In genomic region chr16:68328151-68328859, GRCh38 we compare ENCODE assay signal across 8 cellular contexts. TPM values are rescaled to one million over a fixed set of nuclear protein-coding genes. Genes with fewer than 3 reads are reported as not detected.
A peak's percentile ranks its signal among the peaks of the same experiment; 100 is the strongest.
DNase-seq lines count a peak whose midpoint lies in the region; ATAC-seq and TF ChIP-seq lines count a peak whose summit lies in the region.

No MANE protein-coding gene starts in this region.

- no peaks in the 10 kb centered on the region for H3K9me3 ChIP-seq in neutrophil

- ATAC-seq in GM21381 (IDR thresholded peaks at IDR 0.05; ENCODE audit: unreplicated experiment), result peak; percentile 78

- no peaks in the 10 kb centered on the region for H3K27me3 ChIP-seq in neutrophil

- H3K4me1 ChIP-seq in neutrophil (ENCODE audit: control insufficient read depth in 1 of 2, insufficient read depth in 1 of 2, low read depth in 1 of 2, low read length in 1 of 2), result peaks cover 9 to 11% of the 10 kb centered on the region in 2 experiments

- H3K4me1 Mint-ChIP-seq in activated T-helper 2 cell treated with anti-CD3 and anti-CD28 coated beads, Interferon-gamma antibody, Interleukin-2, Interleukin-4, amounts not matched to agents 10 μg/mL and 5 μg/mL and 100 μg/mL, durations not matched to agents 14 hours and 24 hours and 36 hours (ENCODE audit: low read depth), result peaks cover 32% of the 10 kb centered on the region

- POLR2A ChIA-PET in RWPE1 (lab: Yijun Ruan, JAX; ENCODE audit: low non-redundant PET), result interaction anchor here (1.1 kb wide), 1 partner anchor 18 kb away, joined by 3 read pairs; the partner anchor contains the start of genes PRMT7 and SLC7A6OS

- peaks cover 53% of the 10 kb centered on the region for H3K36me3 Mint-ChIP-seq in activated T-helper 2 cell treated with anti-CD3 and anti-CD28 coated beads, Interferon-gamma antibody, Interleukin-2, Interleukin-4, amounts not matched to agents 10 μg/mL and 5 μg/mL and 100 μg/mL, durations not matched to agents 14 hours and 24 hours and 36 hours (ENCODE audit: low read depth)

- CTCF ChIA-PET in RWPE1 (lab: Yijun Ruan, JAX), result interaction anchor here (0.6 to 4.2 kb wide), 23 partner anchors 9 to 263 kb away, joined by 3 to 76 read pairs (median 3); partner anchors contain the start of genes PLA2G15 and SLC7A6

- DNase-seq in CMK (ENCODE audit: low read depth) (peak; percentile 63), M059J (ENCODE audit: low read depth) (peak; percentile 86), RWPE1 (ENCODE audit: low spot score) (peak; percentile 85), fibroblast of the conjunctiva (ENCODE audit: low read depth) (peak; percentile 78), substantia nigra (lab: John Stamatoyannopoulos, UW) (peak; percentile 3 to 91 (median 66))
- DNase-seq in activated T-helper 2 cell treated with anti-CD3 and anti-CD28 coated beads, Interferon-gamma antibody, Interleukin-2, Interleukin-4, amounts not matched to agents 10 μg/mL and 5 μg/mL and 100 μg/mL, durations not matched to agents 14 hours and 24 hours and 36 hours (ENCODE audit: low spot score), result peak; percentile 73

- no peaks in the 10 kb centered on the region for H3K9me3 Mint-ChIP-seq in activated T-helper 2 cell treated with anti-CD3 and anti-CD28 coated beads, Interferon-gamma antibody, Interleukin-2, Interleukin-4, amounts not matched to agents 10 μg/mL and 5 μg/mL and 100 μg/mL, durations not matched to agents 14 hours and 24 hours and 36 hours

- no peak overlapping the region for H3K27ac ChIP-seq in RWPE1
- no peak overlapping the region for H3K27ac ChIP-seq in neutrophil
- H3K27ac ChIP-seq in substantia nigra (ENCODE audit: low read depth, low read length, poor library complexity, severe bottlenecking), result peak overlapping the region; percentile 69

- peak overlapping the region; percentile 62 for H3K27ac Mint-ChIP-seq in activated T-helper 2 cell treated with anti-CD3 and anti-CD28 coated beads, Interferon-gamma antibody, Interleukin-2, Interleukin-4, amounts not matched to agents 10 μg/mL and 5 μg/mL and 100 μg/mL, durations not matched to agents 14 hours and 24 hours and 36 hours

- H3K4me3 Mint-ChIP-seq in activated T-helper 2 cell treated with anti-CD3 and anti-CD28 coated beads, Interferon-gamma antibody, Interleukin-2, Interleukin-4, amounts not matched to agents 10 μg/mL and 5 μg/mL and 100 μg/mL, durations not matched to agents 14 hours and 24 hours and 36 hours (ENCODE audit: low read depth), result no peak overlapping the region

- no peaks in the 10 kb centered on the region for H3K27me3 Mint-ChIP-seq in activated T-helper 2 cell treated with anti-CD3 and anti-CD28 coated beads, Interferon-gamma antibody, Interleukin-2, Interleukin-4, amounts not matched to agents 10 μg/mL and 5 μg/mL and 100 μg/mL, durations not matched to agents 14 hours and 24 hours and 36 hours (ENCODE audit: low read depth)

- TF ChIP-seq CTCF in RWPE1 (conservative IDR thresholded peaks at IDR 0.05; ENCODE audit: low read depth) (peak; percentile 92), neutrophil (IDR thresholded peaks at IDR 0.05) (peak; percentile 90)

- intact Hi-C loops in activated T-helper 2 cell treated with anti-CD3 and anti-CD28 coated beads, Interferon-gamma antibody, Interleukin-2, Interleukin-4, amounts not matched to agents 10 μg/mL and 5 μg/mL and 100 μg/mL, durations not matched to agents 14 hours and 24 hours and 36 hours (cut with micrococcal nuclease), result loop anchor here (1.0 kb wide), 2 partner anchors 39 to 67 kb away; no protein-coding TSS in a partner anchor

- H3K4me3 ChIP-seq in neutrophil (ENCODE audit: low read depth in 1 of 2, low read length in 1 of 2), result no peak overlapping the region

- peaks cover 17% of the 10 kb centered on the region for H3K36me3 ChIP-seq in neutrophil

RNA-seq across cellular contexts. Expression of gene PRMT7, which starts 17.5 kb away (rescaled TPM):
- total RNA-seq in M059J (2014; rRNA removed; shearing (Covaris generic)), result 34.4 and 44.2 TPM in 2 replicates
- total RNA-seq in activated T-helper 2 cell treated with anti-CD3 and anti-CD28 coated beads, Interferon-gamma antibody, Interleukin-2, Interleukin-4, amounts not matched to agents 10 μg/mL and 5 μg/mL and 100 μg/mL, durations not matched to agents 14 hours and 24 hours and 36 hours, result 80.5 and 90.7 TPM in 2 replicates

RNA-seq across cellular contexts. Expression of gene SLC7A6OS, which starts 17.6 kb away (rescaled TPM):
- total RNA-seq in M059J (2014; rRNA removed; shearing (Covaris generic)), result 11.5 and 13.2 TPM in 2 replicates
- total RNA-seq in activated T-helper 2 cell treated with anti-CD3 and anti-CD28 coated beads, Interferon-gamma antibody, Interleukin-2, Interleukin-4, amounts not matched to agents 10 μg/mL and 5 μg/mL and 100 μg/mL, durations not matched to agents 14 hours and 24 hours and 36 hours, result 24.7 and 26.7 TPM in 2 replicates
